Comparison of ENCODE assay signal across 8 cellular contexts in the genomic region with DNA sequence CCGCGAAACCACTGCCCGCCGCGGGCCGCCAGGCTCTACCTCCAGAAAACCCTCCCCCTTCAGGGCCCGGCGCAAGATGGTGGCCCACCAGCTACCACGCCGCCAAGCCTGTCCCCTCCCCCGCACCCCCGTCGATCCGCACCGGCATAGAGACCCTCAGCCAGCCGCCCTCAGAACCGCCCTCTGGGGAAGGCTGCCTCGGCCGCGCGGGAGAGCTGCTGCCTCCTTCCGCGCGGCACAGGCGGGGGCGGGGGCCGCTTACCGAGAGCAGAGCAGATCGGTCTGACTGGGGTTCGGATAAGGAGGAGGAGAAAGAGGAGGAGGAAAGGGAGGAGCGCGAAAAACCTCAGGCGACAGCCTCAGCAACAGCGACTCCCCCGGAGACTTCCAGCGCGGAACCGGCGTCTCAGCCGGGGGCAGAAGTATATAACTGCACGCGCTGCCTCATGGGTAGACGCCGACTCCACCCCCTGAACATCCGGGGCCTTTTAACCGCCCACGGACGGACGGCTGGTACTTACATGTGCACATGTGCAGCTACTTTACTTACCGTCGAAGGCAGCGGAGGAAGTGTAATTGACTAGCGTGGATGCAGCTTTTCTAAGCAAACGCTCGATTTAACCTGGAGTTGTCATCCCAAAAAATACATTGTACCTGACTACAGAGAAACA. TPM values are rescaled to one million over a fixed set of nuclear protein-coding genes. Genes with fewer than 3 reads are reported as not detected.
DNase-seq lines count a peak whose midpoint lies in the region; ATAC-seq and TF ChIP-seq lines count a peak whose summit lies in the region.

Gene ZNF280C (minus strand): TSS at position 400 of the 671 bp plus-strand sequence. CDS start 8,450 bp downstream, outside the sequence.

- peaks cover 0 to 1% (median 0%) of the 10 kb centered on the region in 5 donors for H3K36me3 Mint-ChIP-seq in naive thymus-derived CD4-positive, alpha-beta T cell
- no peaks in the 10 kb centered on the region for H3K36me3 Mint-ChIP-seq in stimulated activated memory B cell treated with anti-CD40 and anti-IgM and Interleukin-4, amounts not matched to agents 10 μg/mL and 1 μg/mL and 100 μg/mL, for 72 hours

- H3K9me3 Mint-ChIP-seq in naive thymus-derived CD4-positive, alpha-beta T cell, result peaks cover 0 to 13% (median 0%) of the 10 kb centered on the region in 11 donors
- no peaks in the 10 kb centered on the region for H3K9me3 Mint-ChIP-seq in stimulated activated memory B cell treated with anti-CD40 and anti-IgM and Interleukin-4, amounts not matched to agents 10 μg/mL and 1 μg/mL and 100 μg/mL, for 72 hours

- H3K4me2 ChIP-seq in fibroblast of lung (ENCODE audit: extremely low read depth, insufficient read depth, low read length), result peak within 1 kb of the TSS; percentile 82

- in situ Hi-C loops in Panc1 (cut with HindIII; ENCODE audit: low pct_unique_long_range_greater_than_20kb, low sequenced_read_pairs), result no loop called here

- no TSS peak for BruUV-seq in Panc1 (replicated peaks; lab: Mats Ljungman, UMichigan)

- peak; percentile 94 for DNase-seq in EH (ENCODE audit: low read depth)
- DNase-seq in Panc1 (ENCODE audit: low read depth, low spot score), result peak; percentile 79
- DNase-seq in activated T-helper 1 cell treated with Interleukin-2 at 50 U/mL for 16 hours (ENCODE audit: low read depth), result peak; percentile 78
- DNase-seq in fibroblast of lung (ENCODE audit: low read depth in 2 of 2), result peak; percentile 92 to 93
- peak; percentile 71 to 92 (median 88) for DNase-seq in naive thymus-derived CD4-positive, alpha-beta T cell

- intact Hi-C loops in Panc1 (cut with micrococcal nuclease; ENCODE audit: unreplicated experiment), result no loop called here
- intact Hi-C loops in naive thymus-derived CD4-positive, alpha-beta T cell (cut with micrococcal nuclease), result loop anchor here (1.0 to 10.0 kb wide), 13 partner anchors 64 to 1949 kb away; partner anchors contain the start of genes ENOX2 (in 2 of the 2), SLC25A14 (in 2 of the 2), BCORL1 (in 1 of the 2) and RAP2C (in 1 of the 2)

- H3K9me3 ChIP-seq in KOPT-K1 (ENCODE audit: insufficient read depth, low read length, poor library complexity, severe bottlenecking) (peaks cover 6% of the 10 kb centered on the region), Panc1 (ENCODE audit: control insufficient read depth, insufficient read depth, low read depth, low read length) (no peaks in the 10 kb centered on the region; the same call in 1 of the 2 replicates), fibroblast of lung (ENCODE audit: control insufficient read depth, insufficient read depth, low read depth, low read length) (no peaks in the 10 kb centered on the region)
- no peaks in the 10 kb centered on the region for H3K9me3 ChIP-seq in naive thymus-derived CD4-positive, alpha-beta T cell (ENCODE audit: control insufficient read depth in 2 of 3, low read length in 3 of 3)

- H4K20me1 ChIP-seq in fibroblast of lung (ENCODE audit: control insufficient read depth, extremely low read depth, insufficient read depth, low read length), result no peaks in the 10 kb centered on the region

- peak within 1 kb of the TSS; percentile 86 to 92 (median 89) for H3K4me3 Mint-ChIP-seq in naive thymus-derived CD4-positive, alpha-beta T cell
- H3K4me3 Mint-ChIP-seq in stimulated activated memory B cell treated with anti-CD40 and anti-IgM and Interleukin-4, amounts not matched to agents 10 μg/mL and 1 μg/mL and 100 μg/mL, for 72 hours, result peak within 1 kb of the TSS; percentile 80

- H3K27me3 ChIP-seq in Panc1 (ENCODE audit: control insufficient read depth, insufficient read depth, low read length) (no peaks in the 10 kb centered on the region), fibroblast of lung (ENCODE audit: control insufficient read depth, insufficient read depth, low read length) (no peaks in the 10 kb centered on the region)
- no peaks in the 10 kb centered on the region for H3K27me3 ChIP-seq in naive thymus-derived CD4-positive, alpha-beta T cell (ENCODE audit: control insufficient read depth in 2 of 2, insufficient read depth in 2 of 2, low read length in 2 of 2)

- H3K27ac Mint-ChIP-seq in naive thymus-derived CD4-positive, alpha-beta T cell, result peak within 1 kb of the TSS; percentile 59 to 91 (median 82)
- H3K27ac Mint-ChIP-seq in stimulated activated memory B cell treated with anti-CD40 and anti-IgM and Interleukin-4, amounts not matched to agents 10 μg/mL and 1 μg/mL and 100 μg/mL, for 72 hours, result peak within 1 kb of the TSS; percentile 73

- TF ChIP-seq CTCF in Panc1 (IDR thresholded peaks at IDR 0.05), result peak; percentile 64
- TF ChIP-seq CTCF in fibroblast of lung (conservative IDR thresholded peaks at IDR 0.05 in 1 of 2, IDR thresholded peaks at IDR 0.05 in 1 of 2; ENCODE audit: low read depth in 1 of 2, low read length in 2 of 2), result peak; percentile 13 to 39

- H3K4me1 ChIP-seq in Panc1 (ENCODE audit: control insufficient read depth, insufficient read depth, low read length) (peaks cover 18% of the 10 kb centered on the region; the same call in 1 of the 2 replicates), fibroblast of lung (ENCODE audit: control insufficient read depth, extremely low read depth, insufficient read depth, low read length) (no peaks in the 10 kb centered on the region)
- H3K4me1 ChIP-seq in naive thymus-derived CD4-positive, alpha-beta T cell (ENCODE audit: control insufficient read depth in 2 of 2, insufficient read depth in 2 of 2, low read length in 2 of 2), result peaks cover 0 to 6% of the 10 kb centered on the region in 2 donors

- H3K4me3 ChIP-seq in Panc1 (ENCODE audit: low read depth in 2 of 2, low read length in 2 of 2) (peak within 1 kb of the TSS; percentile 73 to 84), fibroblast of lung (replicated peaks in 1 of 4; ENCODE audit: control extremely low read depth in 1 of 4, insufficient read depth in 1 of 4, low read depth in 3 of 4, low read length in 4 of 4) (peak within 1 kb of the TSS; percentile 76 to 91 (median 76))
- peak within 1 kb of the TSS; percentile 82 for H3K4me3 ChIP-seq in naive thymus-derived CD4-positive, alpha-beta T cell (ENCODE audit: low read length)

- H3K27ac ChIP-seq in KOPT-K1 (ENCODE audit: low read depth, low read length, poor library complexity, severe bottlenecking) (peak within 1 kb of the TSS; percentile 89), Panc1 (ENCODE audit: low read length) (peak within 1 kb of the TSS; percentile 97), fibroblast of lung (ENCODE audit: insufficient read depth, low read length) (peak within 1 kb of the TSS; percentile 65)
- H3K27ac ChIP-seq in naive thymus-derived CD4-positive, alpha-beta T cell (ENCODE audit: low read depth, low read length), result peak within 1 kb of the TSS; percentile 77

- H3K79me2 ChIP-seq in fibroblast of lung (ENCODE audit: control insufficient read depth, insufficient read depth, low read length), result peaks cover 13% of the 10 kb centered on the region

- POLR2A ChIA-PET in Panc1 (lab: Charles Lee), result interaction anchor here (0.7 kb wide), 1 partner anchor 505 kb away, joined by 3 read pairs; no protein-coding TSS in a partner anchor
- POLR2A ChIA-PET in naive thymus-derived CD4-positive, alpha-beta T cell (lab: Charles Lee), result interaction anchor here (0.6 kb wide), 1 partner anchor 36 kb away, joined by 3 read pairs; no protein-coding TSS in a partner anchor

- peaks cover 0 to 7% (median 0%) of the 10 kb centered on the region in 5 donors for H3K27me3 Mint-ChIP-seq in naive thymus-derived CD4-positive, alpha-beta T cell
- no peaks in the 10 kb centered on the region for H3K27me3 Mint-ChIP-seq in stimulated activated memory B cell treated with anti-CD40 and anti-IgM and Interleukin-4, amounts not matched to agents 10 μg/mL and 1 μg/mL and 100 μg/mL, for 72 hours

- H3K4me1 Mint-ChIP-seq in naive thymus-derived CD4-positive, alpha-beta T cell, result peaks cover 0 to 26% (median 16%) of the 10 kb centered on the region in 7 donors
- H3K4me1 Mint-ChIP-seq in stimulated activated memory B cell treated with anti-CD40 and anti-IgM and Interleukin-4, amounts not matched to agents 10 μg/mL and 1 μg/mL and 100 μg/mL, for 72 hours, result peaks cover 9% of the 10 kb centered on the region

- CTCF ChIA-PET in Panc1 (lab: Charles Lee), result interaction anchor here (0.5 to 0.8 kb wide), 2 partner anchors 43 to 77 kb away, joined by 3 to 4 read pairs; no protein-coding TSS in a partner anchor
- CTCF ChIA-PET in naive thymus-derived CD4-positive, alpha-beta T cell (lab: Charles Lee), result no interaction called here

- H3K36me3 ChIP-seq in KOPT-K1 (ENCODE audit: insufficient read depth, low read length) (no peaks in the 10 kb centered on the region), Panc1 (ENCODE audit: control insufficient read depth, insufficient read depth, low read length) (no peaks in the 10 kb centered on the region; the same call in 1 of the 2 replicates), fibroblast of lung (ENCODE audit: control insufficient read depth, insufficient read depth, low read length) (no peaks in the 10 kb centered on the region)
- peaks cover 0 to 6% (median 0%) of the 10 kb centered on the region in 3 experiments for H3K36me3 ChIP-seq in naive thymus-derived CD4-positive, alpha-beta T cell (ENCODE audit: control insufficient read depth in 2 of 3, insufficient read depth in 3 of 3, low read length in 3 of 3)

- peak; percentile 95 for ATAC-seq in GM21825 (IDR thresholded peaks at IDR 0.05; ENCODE audit: unreplicated experiment)
- ATAC-seq in Panc1, result peak; percentile 98
- peak; percentile 98 for ATAC-seq in naive thymus-derived CD4-positive, alpha-beta T cell
- ATAC-seq in stimulated activated memory B cell treated with anti-CD40 and anti-IgM and Interleukin-4, amounts not matched to agents 10 μg/mL and 1 μg/mL and 100 μg/mL, for 72 hours, result peak; percentile 99

- H3K9ac ChIP-seq in fibroblast of lung (ENCODE audit: insufficient read depth, low read length), result peak within 1 kb of the TSS; percentile 80

- no peak within 1 kb of the TSS for H2AFZ ChIP-seq in fibroblast of lung (ENCODE audit: low read length)

RNA-seq across cellular contexts. Expression of gene ZNF280C, which starts in this region (rescaled TPM):
- total RNA-seq in Panc1 (2021; ENCODE audit: unreplicated experiment) (12.9 TPM), fibroblast of lung (2.3 and 4.1 TPM in 2 replicates)
- polyA plus RNA-seq in Panc1 (2012; ENCODE audit: insufficient read length), result 2.6 TPM
- polyA plus RNA-seq in fibroblast of lung, result 7.6 and 8.7 TPM in 2 replicates
- 2.1 and 2.5 TPM in 2 replicates for polyA plus RNA-seq in fibroblast of lung (2012)
- polyA minus RNA-seq in fibroblast of lung (ENCODE audit: low replicate concordance), result 2.2 and 3.7 TPM in 2 replicates
- total RNA-seq in naive thymus-derived CD4-positive, alpha-beta T cell, result 1 to 10 TPM; 3.9 to 5.6 (median 4.4) TPM
- 1 to 10 TPM; 2.4 to 2.5 TPM for polyA plus RNA-seq in naive thymus-derived CD4-positive, alpha-beta T cell

Comparison
In these comparisons a context has a peak if more than half of its experiments do, and no peak if none do; other contexts are left out.
1. Peak in every context shown above with its lines: DNase-seq, ATAC-seq, H3K4me3 ChIP-seq and H3K27ac ChIP-seq.